Comparison of ENCODE assay signal across 8 cellular contexts in the genomic region with DNA sequence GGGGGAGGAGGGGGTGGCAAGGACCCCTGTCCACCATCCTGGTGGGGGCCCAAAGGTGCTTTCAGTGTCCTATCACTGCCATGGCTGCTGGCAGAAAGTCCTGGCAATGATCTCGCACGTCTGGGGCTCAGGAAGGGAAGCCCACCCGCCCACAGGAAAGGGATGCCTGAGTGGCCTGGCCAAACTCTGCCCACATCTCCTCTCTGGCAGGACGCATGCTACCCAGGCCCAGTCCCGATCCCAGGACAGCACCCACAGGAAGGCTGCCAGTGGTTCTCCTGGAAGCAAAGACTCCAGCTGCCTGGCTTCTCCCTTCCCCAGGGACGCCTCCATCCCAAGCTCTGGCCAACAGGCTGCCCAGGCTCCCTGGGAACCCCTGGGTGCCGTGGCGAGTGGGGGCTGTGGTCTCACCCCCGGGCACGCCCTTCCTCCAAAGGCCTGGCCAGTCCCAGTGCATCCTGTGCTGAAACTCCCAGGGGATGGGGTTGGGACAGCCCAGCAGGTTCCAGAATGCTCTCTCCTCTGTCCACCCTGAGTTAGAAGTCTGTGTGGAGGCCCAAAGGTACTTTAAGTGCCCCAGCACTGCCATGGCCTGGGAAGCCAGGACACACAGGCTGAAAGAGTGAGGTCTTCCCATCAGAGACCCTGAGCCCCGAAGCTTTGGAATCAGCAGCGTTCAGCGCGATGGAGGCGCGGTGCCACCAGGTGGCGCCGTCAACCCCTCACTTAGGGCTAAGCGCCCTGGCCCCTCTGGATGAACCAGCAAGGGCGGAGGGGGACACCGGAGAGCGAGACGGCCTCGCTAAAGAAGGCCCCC. TPM values are rescaled to one million over a fixed set of nuclear protein-coding genes. Genes with fewer than 3 reads are reported as not detected.
A peak's percentile ranks its signal among the peaks of the same experiment; 100 is the strongest.
DNase-seq lines count a peak whose midpoint lies in the region; ATAC-seq, FAIRE-seq and TF ChIP-seq lines count a peak whose summit lies in the region.

No MANE protein-coding gene starts in this region.

- intact Hi-C loops in mucosa of descending colon (cut with DNase I, micrococcal nuclease), result loop anchor here (5.0 to 10.0 kb wide), 2 partner anchors 239 to 241 kb away; no protein-coding TSS in a partner anchor

- peaks cover 3% of the 10 kb centered on the region; the same call in 1 of the 2 replicates for H3K23me2 ChIP-seq in H1 (ENCODE audit: low read depth, low read length)

- TF ChIP-seq EP300 in H1 (IDR thresholded peaks at IDR 0.05; ENCODE audit: borderline replicate concordance in 1 of 2, low read depth in 2 of 2, low read length in 2 of 2), result no peak

- no peak for TF ChIP-seq POLR2A in H1 (IDR thresholded peaks at IDR 0.05; ENCODE audit: control extremely low read depth in 1 of 2, low read depth in 2 of 2, low read length in 2 of 2)

- H2BK15ac ChIP-seq in H1 (ENCODE audit: low read length), result no peak overlapping the region

- no peak overlapping the region for H3K56ac ChIP-seq in H1 (replicated peaks; ENCODE audit: insufficient read length, low read depth, low read length)

- peak overlapping the region in 1 of 2 experiments; percentile 50; a peak in 3 of 4 replicates for H3K4me2 ChIP-seq in H1 (ENCODE audit: insufficient read depth in 1 of 2, low read depth in 2 of 2, low read length in 2 of 2)

- H2AK5ac ChIP-seq in H1 (ENCODE audit: low read depth, low read length), result no peak overlapping the region

- no peak overlapping the region; the same call in 1 of the 2 replicates for H4K8ac ChIP-seq in H1 (ENCODE audit: extremely low read depth, insufficient read depth, low read length)

- peak overlapping the region; percentile 68; the same call in 1 of the 2 replicates for H2BK12ac ChIP-seq in H1 (ENCODE audit: low read depth, low read length)

- H3K4ac ChIP-seq in H1 (replicated peaks; ENCODE audit: insufficient read length, low read depth, low read length), result no peak overlapping the region

- H4K91ac ChIP-seq in H1 (replicated peaks; ENCODE audit: insufficient read length, low read length), result no peak overlapping the region

- no peak for FAIRE-seq in H1 (lab: Jason Lieb, UNC)

- WGBS in H1 (ENCODE audit: extremely low coverage in 1 of 2, insufficient coverage in 1 of 2, insufficient read length in 1 of 2, insufficient replicate concordance in 2 of 2, low coverage in 1 of 2, low lambda C conversion rate in 2 of 2, missing lambda C conversion rate in 1 of 2), 2 experiments, result 45% methylated on average over 24 of the region's 24 CpGs; no CpG with 5 or more reads in 1 of the 2 experiments

- no peak overlapping the region for H3K18ac ChIP-seq in H1 (ENCODE audit: extremely low read depth, low read length)

- peak; percentile 10 for DNase-seq in DMS153 treated with DMSO at 0.1 percent for 48 hours (lab: John Stamatoyannopoulos, UW; ENCODE audit: unreplicated experiment)
- DNase-seq in NCI-H82 treated with DMSO at 0.1 percent for 48 hours (lab: John Stamatoyannopoulos, UW; ENCODE audit: unreplicated experiment), result peak; percentile 53
- DNase-seq in activated CD8-positive, alpha-beta memory T cell treated with anti-CD3 and anti-CD28 coated beads for 24 hours, result peak; percentile 90
- peak; percentile 66 to 95 for DNase-seq in H1 (ENCODE audit: low read depth in 1 of 2, low spot score in 2 of 2)
- peak in 2 of 3 donors; percentile 81 to 85 for DNase-seq in mucosa of descending colon
- peak; percentile 87 for DNase-seq in stimulated activated CD8-positive, alpha-beta memory T cell treated with anti-CD3 and anti-CD28 coated beads, Interleukin-4, amount 100 ng/mL, for 48 hours
- DNase-seq in HPDE6-E6E7 (ENCODE audit: extremely low spot score), result no peak

- no peak overlapping the region for H3K14ac ChIP-seq in H1 (ENCODE audit: insufficient read length)

- H2BK20ac ChIP-seq in H1 (ENCODE audit: low read length), result no peak overlapping the region

- no peak overlapping the region for H3K27ac ChIP-seq in H1 (ENCODE audit: low read depth, low read length)

- no peak overlapping the region for H3K4me3 ChIP-seq in H1 (ENCODE audit: extremely low read depth in 1 of 4, insufficient read depth in 2 of 4, low read depth in 3 of 4, low read length in 4 of 4)
- H3K4me3 ChIP-seq in mucosa of descending colon, result no peak overlapping the region

- H3K4me1 ChIP-seq in H1 (replicated peaks in 1 of 4; ENCODE audit: control insufficient read depth in 3 of 4, insufficient read depth in 4 of 4, low read length in 3 of 4) (no peaks in the 10 kb centered on the region; a peak in 1 of 7 replicates), mucosa of descending colon (ENCODE audit: low read depth) (peaks cover 12% of the 10 kb centered on the region)

- H3K79me2 ChIP-seq in H1 (ENCODE audit: control insufficient read depth in 1 of 2, insufficient read depth in 2 of 2, low read length in 2 of 2), result no peaks in the 10 kb centered on the region

- peak overlapping the region; percentile 87 for H2AFZ ChIP-seq in H1 (ENCODE audit: low read length)

- no peaks in the 10 kb centered on the region for H3K79me1 ChIP-seq in H1 (ENCODE audit: low read depth, low read length)

- H3K9ac ChIP-seq in H1 (replicated peaks in 1 of 4; ENCODE audit: extremely low read depth in 1 of 4, low read depth in 3 of 4, low read length in 3 of 4), result no peak overlapping the region

- no peak overlapping the region for H3K23ac ChIP-seq in H1 (ENCODE audit: insufficient read length)

- H3K9me3 ChIP-seq in H1 (ENCODE audit: insufficient read depth in 2 of 2, low read depth in 1 of 2, low read length in 1 of 2) (no peaks in the 10 kb centered on the region), mucosa of descending colon (no peaks in the 10 kb centered on the region)

- ATAC-seq in HG02798 (IDR thresholded peaks at IDR 0.05; ENCODE audit: poor library complexity, unreplicated experiment) (peak; percentile 76), mucosa of descending colon (peak; percentile 73)

- CTCF ChIA-PET in H1 (lab: Charles Lee; ENCODE audit: partially characterized antibody), result interaction anchor here (0.5 to 8.1 kb wide), 53 partner anchors 9 to 1879 kb away, joined by 3 to 118 read pairs (median 4); partner anchors contain the start of gene TAF1B

- no peaks in the 10 kb centered on the region for H4K20me1 ChIP-seq in H1 (replicated peaks in 1 of 2; ENCODE audit: control insufficient read depth in 1 of 2, insufficient read depth in 2 of 2, low read length in 2 of 2)

- no peak overlapping the region for H2BK5ac ChIP-seq in H1 (ENCODE audit: low read depth, low read length)

- peak; percentile 86 to 94 for TF ChIP-seq RAD21 in H1 (IDR thresholded peaks at IDR 0.05 in 1 of 2, conservative IDR thresholded peaks at IDR 0.05 in 1 of 2; ENCODE audit: low read depth in 2 of 2, low read length in 2 of 2)

- no peak overlapping the region for H4K5ac ChIP-seq in H1 (ENCODE audit: insufficient read length, low read depth, low read length)

- no peak overlapping the region for H2BK120ac ChIP-seq in H1 (replicated peaks; ENCODE audit: low read depth, low read length)

- POLR2A ChIA-PET in H1 (lab: Charles Lee; ENCODE audit: partially characterized antibody), result interaction anchor here (3.2 kb wide), 1 partner anchor 30 kb away, joined by 13 read pairs; the partner anchor contains the start of gene TAF1B

- no peaks in the 10 kb centered on the region; a peak in 1 of 7 replicates for H3K27me3 ChIP-seq in H1 (replicated peaks in 1 of 4; ENCODE audit: control insufficient read depth in 3 of 4, extremely low read depth in 1 of 4, insufficient read depth in 3 of 4, low read length in 3 of 4)

- TF ChIP-seq CTCF in H1 (IDR thresholded peaks at IDR 0.05; ENCODE audit: control extremely low read depth in 1 of 3, insufficient read depth in 1 of 3, low read depth in 1 of 3, low read length in 3 of 3) (peak; percentile 88 to 98 (median 96)), mucosa of descending colon (IDR thresholded peaks at IDR 0.05) (peak; percentile 88)

- H3K36me3 ChIP-seq in H1 (ENCODE audit: control insufficient read depth in 2 of 4, insufficient read depth in 4 of 4, low read length in 3 of 4) (no peaks in the 10 kb centered on the region), mucosa of descending colon (ENCODE audit: low read depth) (no peaks in the 10 kb centered on the region)

TF ChIP-seq in H1, 55 proteins besides CTCF, POLR2A, EP300 and RAD21 (continues in another document):
- TF ChIP-seq RNF2 (IDR thresholded peaks at IDR 0.05; ENCODE audit: borderline replicate concordance, low read depth, low read length, missing control alignments, poor library complexity, severe bottlenecking) (no peak), TAF1 (IDR thresholded peaks at IDR 0.05; ENCODE audit: low read depth, low read length) (no peak), CTBP2 (IDR thresholded peaks at IDR 0.05; ENCODE audit: borderline replicate concordance, insufficient read depth, insufficient read length, low read length) (no peak), TBP (IDR thresholded peaks at IDR 0.05; ENCODE audit: low read depth, low read length) (no peak), MAX (IDR thresholded peaks at IDR 0.05) (peak; percentile 18; the same call in 1 of the 2 replicates), CHD2 (IDR thresholded peaks at IDR 0.05; ENCODE audit: low read length) (no peak), NRF1 (IDR thresholded peaks at IDR 0.05; ENCODE audit: low read depth, low read length) (no peak), RBBP5 (IDR thresholded peaks at IDR 0.05; ENCODE audit: borderline replicate concordance, low read depth, low read length) (no peak), CREB1 (IDR thresholded peaks at IDR 0.05) (0 out of 2 replicates have a peak, but pooled peaks have one; percentile 16), EZH2 (IDR thresholded peaks at IDR 0.05; ENCODE audit: low read depth, low read length, severe bottlenecking) (no peak), SP4 (IDR thresholded peaks at IDR 0.05; ENCODE audit: low read length) (no peak), HDAC6 (IDR thresholded peaks at IDR 0.05; ENCODE audit: low read depth, low read length) (no peak), CBX5 (IDR thresholded peaks at IDR 0.05; ENCODE audit: low read depth, low read length) (no peak), CBX8 (IDR thresholded peaks at IDR 0.05; ENCODE audit: borderline replicate concordance, low read depth, low read length) (no peak)

RNA-seq across cellular contexts. Expression of gene TAF1B, which starts 29.8 kb away (rescaled TPM):
- total RNA-seq in H1 (2021; fragmentation: NEBNext Ultra II Directional; extraction: Animal tissue kit (Norgen Biotek cat#: 25700)), result 25.2 and 25.8 TPM in 2 replicates
- polyA plus RNA-seq in H1 (2011; rRNA removed), result 5.4 and 6.6 TPM in 2 replicates
- polyA plus RNA-seq in H1 (2011; cell fraction: cytosol; rRNA removed), result 7.3 TPM
- 7.4 TPM for polyA plus RNA-seq in H1 (2011; cell fraction: nucleus; rRNA removed)
- polyA plus RNA-seq in H1 (2012, experiment 1 of 2), result 6.8 to 12.0 TPM (median 7.8 TPM) in 4 replicates
- polyA plus RNA-seq in H1 (2012, experiment 2 of 2), result 1.3 TPM
- polyA plus RNA-seq in H1 (2013, experiment 1 of 2), result 17.6 TPM
- 16.8 TPM for polyA plus RNA-seq in H1 (2013, experiment 2 of 2)
- 20.7 and 22.7 TPM in 2 replicates for polyA minus RNA-seq in H1 (2011; rRNA and poly(A)+ RNA removed)
- polyA minus RNA-seq in H1 (2011; cell fraction: cytosol; rRNA and poly(A)+ RNA removed), result 10.9 TPM
- polyA minus RNA-seq in H1 (2011; cell fraction: nucleus; rRNA and poly(A)+ RNA removed), result 47.1 TPM
- 10 to 100 TPM in 2 of 3 donors, 1 to 10 TPM in 1; 9.4 to 14.1 (median 13.2) TPM for total RNA-seq in mucosa of descending colon
